8 cellular contexts compared by ENCODE assay signal in genomic region chr22:49976439-49977175, GRCh38. TPM values are rescaled to one million over a fixed set of nuclear protein-coding genes. Genes with fewer than 3 reads are reported as not detected.
A peak's percentile ranks its signal among the peaks of the same experiment; 100 is the strongest.
DNase-seq lines count a peak whose midpoint lies in the region; ATAC-seq, FAIRE-seq and TF ChIP-seq lines count a peak whose summit lies in the region.

No MANE protein-coding gene starts in this region.

- no peak overlapping the region for H3K4me3 Mint-ChIP-seq in progenitor cell of endocrine pancreas (ENCODE audit: low read depth)

- no peaks in the 10 kb centered on the region for H3K27me3 ChIP-seq in MG63

- peaks cover 6% of the 10 kb centered on the region for H3K36me3 Mint-ChIP-seq in progenitor cell of endocrine pancreas (ENCODE audit: insufficient read depth)

- DNase-seq in NOMO-1 (lab: John Stamatoyannopoulos, UW; ENCODE audit: unreplicated experiment in 2 of 2) (peak; percentile 71 to 72), activated T-cell treated with anti-CD3 and anti-CD28 coated beads for 24 hours (ENCODE audit: low read depth) (peak; percentile 58), sciatic nerve (ENCODE audit: low spot score) (peak; percentile 35), MG63 (no peak), progenitor cell of endocrine pancreas (ENCODE audit: low spot score, unreplicated experiment) (no peak), medulla oblongata (ENCODE audit: extremely low spot score) (no peak), substantia nigra (lab: John Stamatoyannopoulos, UW) (no peak)

- H3K4me3 ChIP-seq in MG63 = no peak overlapping the region

- no peak for TF ChIP-seq CTCF in progenitor cell of endocrine pancreas (IDR thresholded peaks at IDR 0.05; ENCODE audit: unreplicated experiment)

- peak; percentile 54 for FAIRE-seq in G401.6 (lab: Jason Lieb, UNC)

- no peak overlapping the region for H3K27ac ChIP-seq in substantia nigra (ENCODE audit: low read depth, low read length, poor library complexity, severe bottlenecking)

- H3K4me1 Mint-ChIP-seq in progenitor cell of endocrine pancreas (ENCODE audit: low read depth) = no peaks in the 10 kb centered on the region

- H3K27ac Mint-ChIP-seq in progenitor cell of endocrine pancreas = no peak overlapping the region

- no peaks in the 10 kb centered on the region for H3K36me3 ChIP-seq in MG63

- peaks cover 8% of the 10 kb centered on the region for H3K9me3 Mint-ChIP-seq in progenitor cell of endocrine pancreas (ENCODE audit: low read depth)

- peaks cover 3% of the 10 kb centered on the region; the same call in 1 of the 2 replicates for H3K9me3 ChIP-seq in MG63

- peaks cover 27% of the 10 kb centered on the region for H3K27me3 Mint-ChIP-seq in progenitor cell of endocrine pancreas

- intact Hi-C loops in sciatic nerve (cut with DNase I) = loop anchor here (10.0 kb wide), 1 partner anchor 52 kb away; no protein-coding TSS in a partner anchor

- ATAC-seq in sciatic nerve = no peak

RNA-seq across cellular contexts. Expression of gene PIM3, which starts 16.0 kb away (rescaled TPM):
- total RNA-seq in sciatic nerve (62.2 TPM), progenitor cell of endocrine pancreas (17.4 and 19.0 TPM in 2 replicates)
- total RNA-seq in MG63 (2014; rRNA removed; shearing (Covaris generic); ENCODE audit: low replicate concordance) = 29.3 and 37.1 TPM in 2 replicates

RNA-seq across cellular contexts. Expression of gene IL17REL, which starts 36.0 kb away (rescaled TPM):
- total RNA-seq in sciatic nerve = not detected
- total RNA-seq in MG63 (2014; rRNA removed; shearing (Covaris generic); ENCODE audit: low replicate concordance) = not detected in 2 replicates
- 0.10 TPM in 1 of 2 replicates, not detected in the other for total RNA-seq in progenitor cell of endocrine pancreas

RNA-seq across cellular contexts. Expression of gene CRELD2, which starts 58.2 kb away (rescaled TPM):
- total RNA-seq in sciatic nerve (35.8 TPM), progenitor cell of endocrine pancreas (42.2 and 42.4 TPM in 2 replicates)
- total RNA-seq in MG63 (2014; rRNA removed; shearing (Covaris generic); ENCODE audit: low replicate concordance) = 41.8 and 71.8 TPM in 2 replicates

RNA-seq across cellular contexts. Expression of gene ALG12, which starts 58.4 kb away (rescaled TPM):
- total RNA-seq in sciatic nerve (13.6 TPM), progenitor cell of endocrine pancreas (22.0 and 25.7 TPM in 2 replicates)
- total RNA-seq in MG63 (2014; rRNA removed; shearing (Covaris generic); ENCODE audit: low replicate concordance) = 14.1 and 34.2 TPM in 2 replicates

Comparison
In these comparisons a context has a peak if more than half of its experiments do, and no peak if none do; other contexts are left out.
1. DNase-seq: peak in NOMO-1 (2 of 2), activated T-cell treated with anti-CD3 and anti-CD28 coated beads for 24 hours (single experiment) and sciatic nerve (single experiment); none in MG63 (single experiment), progenitor cell of endocrine pancreas (single experiment), medulla oblongata (single experiment) and substantia nigra (0 of 49).